Comparison of ENCODE assay signal across 28 cellular contexts in the genomic region with DNA sequence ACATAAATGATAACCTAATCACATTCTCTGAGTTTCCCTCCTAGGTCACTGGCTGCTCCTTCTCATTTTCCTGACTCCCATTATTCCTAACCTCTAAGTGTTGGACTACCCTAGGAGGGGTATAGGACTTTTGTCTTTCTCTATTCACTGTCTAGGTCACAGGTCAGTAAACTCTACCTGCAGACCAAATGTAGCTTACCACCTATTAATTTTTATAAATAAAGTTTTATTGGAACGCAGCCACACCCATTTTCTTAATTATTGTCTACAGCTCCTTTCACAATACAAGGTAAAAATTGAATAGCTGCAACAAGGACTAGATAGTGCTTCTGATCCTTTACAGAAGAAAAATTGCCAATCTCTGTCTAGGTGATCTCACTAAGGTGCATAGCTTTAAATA.
"Had no signal": no experiment of that assay in that cellular context is flagged by ENCODE, and none has a peak within 500 bp of the region (broad histone marks: within the 10 kb centered on the region; RNA-seq: fewer than 3 reads in every experiment).

No MANE protein-coding gene starts in this region.

- DNase-seq: colonic mucosa; cortex of kidney; dermis blood vessel endothelial cell; dorsolateral prefrontal cortex; effector CD4-positive, alpha-beta T cell; effector CD8-positive, alpha-beta T cell; effector memory CD4-positive, alpha-beta T cell; effector memory CD8-positive, alpha-beta T cell; endodermal cell; erythroblast; esophagus squamous epithelium; foreskin fibroblast; foreskin keratinocyte; foreskin melanocyte; gastrocnemius medialis; glutamatergic neuron; head of caudate nucleus; heart left ventricle; heart right ventricle had no signal

- H3K27me3 ChIP-seq: colonic mucosa, dorsolateral prefrontal cortex, esophagus muscularis mucosa, esophagus squamous epithelium, foreskin keratinocyte, gastrocnemius medialis, gastroesophageal sphincter, heart left ventricle, heart right ventricle had no signal

- H3K9me3 ChIP-seq: colonic mucosa, esophagus muscularis mucosa, esophagus squamous epithelium, gastrocnemius medialis, gastroesophageal sphincter, heart left ventricle, heart right ventricle had no signal

- H3K9me3 Mint-ChIP-seq: effector memory CD8-positive, alpha-beta T cell; endodermal cell had no signal

- H3K4me1 Mint-ChIP-seq: endodermal cell had no signal

- H3K27ac Mint-ChIP-seq: dendritic cell treated with granulocyte-macrophage colony-stimulating factor and Interleukin-4, amounts not matched to agents 40 ng/mL and 50 ng/mL, for 4 days; effector memory CD8-positive, alpha-beta T cell; endodermal cell had no signal

- H3K27me3 Mint-ChIP-seq: dendritic cell treated with granulocyte-macrophage colony-stimulating factor and Interleukin-4, amounts not matched to agents 40 ng/mL and 50 ng/mL, for 4 days; effector memory CD8-positive, alpha-beta T cell had no signal

- H3K27ac ChIP-seq: colonic mucosa, coronary artery, dorsolateral prefrontal cortex, epithelial cell of prostate, esophagus muscularis mucosa, esophagus squamous epithelium, foreskin keratinocyte, gastrocnemius medialis, gastroesophageal sphincter, heart left ventricle, heart right ventricle had no signal

- ATAC-seq: effector memory CD8-positive, alpha-beta T cell; esophagus mucosa; foreskin keratinocyte; gastrocnemius medialis; gastroesophageal sphincter; heart left ventricle; heart right ventricle had no signal

- H3K4me1 ChIP-seq: colonic mucosa, esophagus squamous epithelium, foreskin keratinocyte, gastrocnemius medialis had no signal

- FAIRE-seq: colon, endometrium, endothelial cell of umbilical vein had no signal

- H3K4me3 Mint-ChIP-seq: dendritic cell treated with granulocyte-macrophage colony-stimulating factor and Interleukin-4, amounts not matched to agents 40 ng/mL and 50 ng/mL, for 4 days; effector memory CD8-positive, alpha-beta T cell; endodermal cell had no signal

- H3K4me3 ChIP-seq: colonic mucosa, coronary artery, dorsolateral prefrontal cortex, esophagus muscularis mucosa, esophagus squamous epithelium, gastrocnemius medialis, gastroesophageal sphincter, heart left ventricle, heart right ventricle had no signal

- H3K36me3 ChIP-seq: colonic mucosa, esophagus muscularis mucosa, esophagus squamous epithelium, gastrocnemius medialis, gastroesophageal sphincter, heart left ventricle, heart right ventricle had no signal
